ENCODE assay signal across 1 cellular context in genomic region chr2:199303814-199304213, GRCh38.
TF ChIP-seq lines count a peak whose summit lies in the region.

No MANE protein-coding gene starts in this region.

TF ChIP-seq in IMR-90, 13 proteins besides CTCF, POLR2A, EP300 and RAD21:
- TF ChIP-seq RFX5 (IDR thresholded peaks at IDR 0.05; ENCODE audit: low read depth, low read length) (no peak), CEBPB (IDR thresholded peaks at IDR 0.05; ENCODE audit: low read depth, low read length) (peak; percentile 75; the same call in 1 of the 2 replicates), FOS (IDR thresholded peaks at IDR 0.05; ENCODE audit: low read depth, low read length) (peak; percentile 72; the same call in 1 of the 2 replicates), MXI1 (IDR thresholded peaks at IDR 0.05; ENCODE audit: borderline replicate concordance, low read depth, low read length) (no peak), SMC3 (IDR thresholded peaks at IDR 0.05; ENCODE audit: low read depth, low read length) (no peak), MAZ (IDR thresholded peaks at IDR 0.05; ENCODE audit: borderline replicate concordance, low read depth, low read length) (no peak), CHD1 (IDR thresholded peaks at IDR 0.05; ENCODE audit: low read depth, low read length) (no peak), RCOR1 (IDR thresholded peaks at IDR 0.05; ENCODE audit: insufficient replicate concordance, low read length) (peak; percentile 42), MAFK (IDR thresholded peaks at IDR 0.05; ENCODE audit: low read depth, low read length) (0 out of 2 replicates have a peak, but pooled peaks have one; percentile 12), BHLHE40 (IDR thresholded peaks at IDR 0.05; ENCODE audit: low read depth, low read length) (peak; percentile 69)
- TF ChIP-seq, protein P1, sequence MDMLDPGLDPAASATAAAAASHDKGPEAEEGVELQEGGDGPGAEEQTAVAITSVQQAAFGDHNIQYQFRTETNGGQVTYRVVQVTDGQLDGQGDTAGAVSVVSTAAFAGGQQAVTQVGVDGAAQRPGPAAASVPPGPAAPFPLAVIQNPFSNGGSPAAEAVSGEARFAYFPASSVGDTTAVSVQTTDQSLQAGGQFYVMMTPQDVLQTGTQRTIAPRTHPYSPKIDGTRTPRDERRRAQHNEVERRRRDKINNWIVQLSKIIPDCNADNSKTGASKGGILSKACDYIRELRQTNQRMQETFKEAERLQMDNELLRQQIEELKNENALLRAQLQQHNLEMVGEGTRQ (IDR thresholded peaks at IDR 0.05; ENCODE audit: low read depth, low read length) = no peak
- TF ChIP-seq, protein P2, sequence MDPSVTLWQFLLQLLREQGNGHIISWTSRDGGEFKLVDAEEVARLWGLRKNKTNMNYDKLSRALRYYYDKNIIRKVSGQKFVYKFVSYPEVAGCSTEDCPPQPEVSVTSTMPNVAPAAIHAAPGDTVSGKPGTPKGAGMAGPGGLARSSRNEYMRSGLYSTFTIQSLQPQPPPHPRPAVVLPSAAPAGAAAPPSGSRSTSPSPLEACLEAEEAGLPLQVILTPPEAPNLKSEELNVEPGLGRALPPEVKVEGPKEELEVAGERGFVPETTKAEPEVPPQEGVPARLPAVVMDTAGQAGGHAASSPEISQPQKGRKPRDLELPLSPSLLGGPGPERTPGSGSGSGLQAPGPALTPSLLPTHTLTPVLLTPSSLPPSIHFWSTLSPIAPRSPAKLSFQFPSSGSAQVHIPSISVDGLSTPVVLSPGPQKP (IDR thresholded peaks at IDR 0.05; ENCODE audit: borderline replicate concordance, low read depth, low read length) = no peak
TF ChIP-seq in IMR-90: peak in this region for 5.
